ENCODE assay signal across 9 cellular contexts in the genomic region with DNA sequence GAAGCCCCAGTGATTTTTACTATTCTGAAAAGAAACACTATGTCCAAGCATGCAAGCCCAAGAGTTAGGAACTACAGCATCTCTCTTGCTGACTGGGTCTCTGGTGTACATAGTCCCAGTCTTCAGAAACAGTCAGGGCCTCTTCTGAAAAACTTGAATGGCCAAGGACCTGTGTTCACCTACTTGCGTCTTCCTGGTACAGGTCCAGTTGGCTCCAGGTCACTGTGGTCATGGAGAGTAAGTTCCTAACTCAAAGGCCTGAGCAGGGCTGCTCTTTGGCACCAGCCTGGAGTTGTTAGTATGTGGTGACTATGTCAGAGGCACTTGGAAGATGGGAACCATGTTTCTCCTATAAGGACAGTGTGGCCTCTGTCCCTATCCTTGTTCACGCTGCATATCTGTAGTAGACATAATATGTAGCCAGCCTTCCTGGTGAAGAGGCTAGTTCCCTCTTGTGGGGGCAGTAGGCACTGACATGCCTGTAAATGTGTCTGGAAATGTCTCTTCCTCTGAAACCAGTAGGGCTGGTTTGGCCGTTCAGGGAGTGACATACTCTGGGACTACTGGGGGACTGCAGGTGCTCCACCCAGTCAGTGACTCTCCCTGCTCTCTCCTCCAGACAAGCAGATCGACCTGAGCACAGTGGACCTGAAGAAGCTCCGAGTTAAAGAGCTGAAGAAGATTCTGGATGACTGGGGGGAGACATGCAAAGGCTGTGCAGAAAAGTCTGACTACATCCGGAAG. TPM values are rescaled to one million over a fixed set of nuclear protein-coding genes. Genes with fewer than 3 reads are reported as not detected.
DNase-seq lines count a peak whose midpoint lies in the region; ATAC-seq, FAIRE-seq and TF ChIP-seq lines count a peak whose summit lies in the region.
"Had no signal": no experiment of that assay in that cellular context is flagged by ENCODE, and none has a peak within 500 bp of the region (broad histone marks: within the 10 kb centered on the region; RNA-seq: fewer than 3 reads in every experiment).

No MANE protein-coding gene starts in this region.

- no peak for ATAC-seq in activated T-helper 17 cell treated with anti-CD3 and anti-CD28 coated beads, Interleukin-2, amount 50 U/mL, for 72 hours (replicated peaks)
- ATAC-seq in lower lobe of right lung (no peak), Right ventricle myocardium superior (ENCODE audit: poor library complexity) (no peak)

- H3K9me3 Mint-ChIP-seq in CD14-positive monocyte = peaks cover 0 to 3% (median 0%) of the 10 kb centered on the region in 7 donors
- no peaks in the 10 kb centered on the region for H3K9me3 Mint-ChIP-seq in activated T-helper 17 cell treated with anti-CD3 and anti-CD28 coated beads, Interleukin-2, amount 50 U/mL, for 72 hours
- H3K9me3 Mint-ChIP-seq: memory B cell had no signal

- H3K36me3 ChIP-seq in lower lobe of right lung = peaks cover 49% of the 10 kb centered on the region

- DNase-seq in CD14-positive monocyte (ENCODE audit: low spot score) (no peak), HTR-8/SVneo (ENCODE audit: insufficient read length, low spot score) (no peak), lower lobe of right lung (no peak), NCI-H1436 treated with DMSO at 0.1 percent for 48 hours (lab: John Stamatoyannopoulos, UW) (no peak), NCI-H1092 treated with DMSO at 0.1 percent for 48 hours (lab: John Stamatoyannopoulos, UW) (no peak), NCI-H2081 (lab: John Stamatoyannopoulos, UW) (no peak), Right ventricle myocardium superior (no peak)

- H3K4me1 ChIP-seq in lower lobe of right lung = peaks cover 77% of the 10 kb centered on the region

- H3K27me3 ChIP-seq in lower lobe of right lung (ENCODE audit: low read depth) = no peaks in the 10 kb centered on the region

- peaks cover 27 to 33% of the 10 kb centered on the region in 2 donors for H3K36me3 Mint-ChIP-seq in CD14-positive monocyte
- H3K36me3 Mint-ChIP-seq in activated T-helper 17 cell treated with anti-CD3 and anti-CD28 coated beads, Interleukin-2, amount 50 U/mL, for 72 hours (ENCODE audit: low read depth) = peaks cover 76% of the 10 kb centered on the region

- peak overlapping the region in 4 of 7 donors; percentile 1 to 71 (median 62) for H3K27ac Mint-ChIP-seq in CD14-positive monocyte
- H3K27ac Mint-ChIP-seq in activated T-helper 17 cell treated with anti-CD3 and anti-CD28 coated beads, Interleukin-2, amount 50 U/mL, for 72 hours = peak overlapping the region; percentile 28
- H3K27ac Mint-ChIP-seq: memory B cell had no signal

- intact Hi-C loops in CD14-positive monocyte (cut with micrococcal nuclease) (loop anchor here in 1 of 2 donors (5.0 to 10.0 kb wide), 2 partner anchors 776 to 1146 kb away; partner anchors contain the start of genes CISH, NT5DC2 and UQCC5), lower lobe of right lung (cut with DNase I) (no loop called here), Right ventricle myocardium superior (cut with DNase I) (loop anchor here (5.0 to 10.0 kb wide), 2 partner anchors 296 to 771 kb away; partner anchors contain the start of gene MAPKAPK3)

- H3K4me3 ChIP-seq in lower lobe of right lung = no peak overlapping the region

- peaks cover 0 to 3% (median 1%) of the 10 kb centered on the region in 3 donors for H3K27me3 Mint-ChIP-seq in CD14-positive monocyte (ENCODE audit: low read depth in 3 of 3)
- no peaks in the 10 kb centered on the region for H3K27me3 Mint-ChIP-seq in activated T-helper 17 cell treated with anti-CD3 and anti-CD28 coated beads, Interleukin-2, amount 50 U/mL, for 72 hours
- H3K27me3 Mint-ChIP-seq: memory B cell had no signal

- TF ChIP-seq CTCF in CD14-positive monocyte (IDR thresholded peaks at IDR 0.05) = no peak
- peak; percentile 13 for TF ChIP-seq CTCF in lower lobe of right lung (IDR thresholded peaks at IDR 0.05)

- H3K9me3 ChIP-seq in lower lobe of right lung = no peaks in the 10 kb centered on the region

- H3K4me1 Mint-ChIP-seq in CD14-positive monocyte = peaks cover 57% of the 10 kb centered on the region
- H3K4me1 Mint-ChIP-seq in activated T-helper 17 cell treated with anti-CD3 and anti-CD28 coated beads, Interleukin-2, amount 50 U/mL, for 72 hours = peaks cover 18% of the 10 kb centered on the region

- H3K27ac ChIP-seq in lower lobe of right lung = no peak overlapping the region

- FAIRE-seq in HTR-8/SVneo (lab: Jason Lieb, UNC) = peak; percentile 68

- H3K4me3 Mint-ChIP-seq in CD14-positive monocyte = no peak overlapping the region
- H3K4me3 Mint-ChIP-seq in activated T-helper 17 cell treated with anti-CD3 and anti-CD28 coated beads, Interleukin-2, amount 50 U/mL, for 72 hours = peak overlapping the region; percentile 93
- H3K4me3 Mint-ChIP-seq: memory B cell had no signal

RNA-seq across cellular contexts. Expression of gene RBM15B, which starts 2.6 kb away (rescaled TPM):
- 1 to 10 TPM; 7.1 to 9.1 TPM for polyA plus RNA-seq in CD14-positive monocyte
- 10 to 100 TPM; 14.6 to 29.8 TPM for total RNA-seq in activated T-helper 17 cell treated with anti-CD3 and anti-CD28 coated beads, Interleukin-2, amount 50 U/mL, for 72 hours
- total RNA-seq in lower lobe of right lung = 24.3 TPM
- total RNA-seq in Right ventricle myocardium superior = 9.9 TPM

RNA-seq across cellular contexts. Expression of gene MANF, which starts 3.4 kb away (rescaled TPM):
- 10 to 100 TPM; 23.6 to 30.2 TPM for polyA plus RNA-seq in CD14-positive monocyte
- total RNA-seq in activated T-helper 17 cell treated with anti-CD3 and anti-CD28 coated beads, Interleukin-2, amount 50 U/mL, for 72 hours = 100 to 1,000 TPM in 1 of 2 donors, 10 to 100 TPM in 1; 76.4 to 157 TPM
- total RNA-seq in lower lobe of right lung (59.8 TPM), Right ventricle myocardium superior (41.1 TPM)
